Comparison of ENCODE assay signal across 8 cellular contexts in the genomic region with DNA sequence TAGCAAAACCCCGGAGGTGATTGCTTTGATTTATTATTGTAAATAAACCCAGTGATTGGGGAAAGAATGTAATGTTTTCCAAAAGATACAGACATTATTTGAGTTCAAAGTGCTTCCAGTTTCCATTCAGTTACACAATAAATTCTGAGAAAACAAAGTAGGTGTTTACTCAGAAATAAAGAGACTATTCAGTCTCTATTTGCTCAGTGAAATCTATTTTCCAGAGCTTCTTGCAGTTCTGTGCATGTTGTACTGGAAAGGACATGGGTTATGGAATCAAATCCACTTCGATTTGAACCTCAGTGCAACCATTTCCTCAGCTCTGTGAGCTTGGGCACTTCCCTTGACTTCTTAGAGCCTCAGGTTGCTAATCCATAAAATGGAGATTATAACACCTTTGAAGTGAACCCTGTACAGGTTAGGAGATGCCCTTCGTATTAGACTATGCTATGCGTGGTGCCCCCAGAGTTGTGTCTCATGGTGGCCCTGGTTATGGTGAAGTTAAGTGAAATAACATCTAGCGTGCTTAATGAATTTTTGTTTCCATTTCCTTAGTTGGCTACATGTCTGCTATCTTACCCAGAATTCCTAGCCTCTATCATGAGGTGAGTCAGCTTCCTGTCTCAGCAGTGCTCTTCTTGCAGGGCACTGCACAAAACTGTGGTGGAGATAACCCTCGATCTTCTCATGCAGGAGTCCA.
DNase-seq lines count a peak whose midpoint lies in the region; ATAC-seq and TF ChIP-seq lines count a peak whose summit lies in the region.

No MANE protein-coding gene starts in this region.

- H3K27me3 Mint-ChIP-seq in progenitor cell of endocrine pancreas, result no peaks in the 10 kb centered on the region

- CTCF ChIA-PET in OCI-LY7 (lab: Charles Lee; ENCODE audit: unreplicated experiment), result no interaction called here

- H3K4me2 ChIP-seq in OCI-LY7 (ENCODE audit: low read length), result peak overlapping the region; percentile 85

- H3K9me3 ChIP-seq in OCI-LY7 (ENCODE audit: low read length), result no peaks in the 10 kb centered on the region

- peaks cover 49% of the 10 kb centered on the region for H4K20me1 ChIP-seq in OCI-LY7 (ENCODE audit: insufficient read depth, low read length)

- H3K36me3 ChIP-seq in OCI-LY7 (ENCODE audit: insufficient read depth, low read length) (peaks cover 100% of the 10 kb centered on the region), brain microvascular endothelial cell (replicated peaks) (no peaks in the 10 kb centered on the region)

- H3K9me2 ChIP-seq in OCI-LY7 (ENCODE audit: insufficient read depth, low read length), result no peaks in the 10 kb centered on the region

- H3K27ac Mint-ChIP-seq in progenitor cell of endocrine pancreas, result no peak overlapping the region

- no peaks in the 10 kb centered on the region for H3K27me3 ChIP-seq in brain microvascular endothelial cell (replicated peaks)

- BruUV-seq in OCI-LY7 (replicated peaks; lab: Mats Ljungman, UMichigan), result no TSS peak

- POLR2A ChIA-PET in OCI-LY7 (lab: Charles Lee), result interaction anchor here (0.8 to 1.4 kb wide), 4 partner anchors 9 to 104 kb away, joined by 3 to 4 read pairs (median 3); no protein-coding TSS in a partner anchor

- H3K4me3 ChIP-seq in OCI-LY7 (ENCODE audit: low read depth, low read length, poor library complexity, severe bottlenecking), result peak overlapping the region; percentile 3
- no peak overlapping the region for H3K4me3 ChIP-seq in brain microvascular endothelial cell (ENCODE audit: low read depth, low read length)

- H3K4me1 Mint-ChIP-seq in progenitor cell of endocrine pancreas (ENCODE audit: low read depth), result peaks cover 16% of the 10 kb centered on the region

- H3K79me2 ChIP-seq in OCI-LY7 (ENCODE audit: insufficient read depth, low read depth, low read length), result peaks cover 100% of the 10 kb centered on the region

- no peak overlapping the region for H2AFZ ChIP-seq in OCI-LY7 (ENCODE audit: low read length)

- TF ChIP-seq CTCF in OCI-LY7 (conservative IDR thresholded peaks at IDR 0.05; ENCODE audit: low read length) (no peak), brain microvascular endothelial cell (IDR thresholded peaks at IDR 0.05; ENCODE audit: low read depth, low read length, missing control alignments) (no peak), progenitor cell of endocrine pancreas (IDR thresholded peaks at IDR 0.05; ENCODE audit: unreplicated experiment) (no peak)

- no peak overlapping the region for H3K4me3 Mint-ChIP-seq in progenitor cell of endocrine pancreas (ENCODE audit: low read depth)

- H3K27ac ChIP-seq in OCI-LY7 (ENCODE audit: low read depth, low read length, poor library complexity, severe bottlenecking), result peak overlapping the region; percentile 90
- H3K27ac ChIP-seq in brain microvascular endothelial cell, result peak overlapping the region; percentile 62
- H3K27ac ChIP-seq in substantia nigra (ENCODE audit: low read depth, low read length, poor library complexity, severe bottlenecking), result no peak overlapping the region

- peak; percentile 58 for ATAC-seq in GM21786 (IDR thresholded peaks at IDR 0.05; ENCODE audit: unreplicated experiment)

- intact Hi-C loops in OCI-LY7 (cut with micrococcal nuclease; ENCODE audit: unreplicated experiment), result no loop called here

- in situ Hi-C loops in brain microvascular endothelial cell (cut with HindIII; ENCODE audit: low pct_ligation_motif_present, low sequenced_read_pairs), result no loop called here

- peaks cover 28% of the 10 kb centered on the region for H3K36me3 Mint-ChIP-seq in progenitor cell of endocrine pancreas (ENCODE audit: insufficient read depth)

- DNase-seq in CMK (ENCODE audit: low read depth) (peak; percentile 39), OCI-LY7 (ENCODE audit: low spot score) (no peak), brain microvascular endothelial cell (peak; percentile 76), progenitor cell of endocrine pancreas (ENCODE audit: low spot score, unreplicated experiment) (no peak), NCI-H2171 (lab: John Stamatoyannopoulos, UW) (no peak), substantia nigra (lab: John Stamatoyannopoulos, UW) (no peak)
- peak in 4 of 6 experiments; percentile 16 to 59 (median 46) for DNase-seq in stimulated activated naive CD4-positive, alpha-beta T cell (lab: John Stamatoyannopoulos, UW)

- H3K4me1 ChIP-seq in OCI-LY7 (ENCODE audit: insufficient read depth, low read length, poor library complexity, severe bottlenecking), result peaks cover 88% of the 10 kb centered on the region

- peaks cover 4% of the 10 kb centered on the region for H3K9me3 Mint-ChIP-seq in progenitor cell of endocrine pancreas (ENCODE audit: low read depth)

Comparison
In these comparisons a context has a peak if more than half of its experiments do, and no peak if none do; other contexts are left out.
1. DNase-seq: peak in CMK (single experiment), brain microvascular endothelial cell (single experiment) and stimulated activated naive CD4-positive, alpha-beta T cell (4 of 6); none in OCI-LY7 (single experiment), progenitor cell of endocrine pancreas (single experiment), NCI-H2171 (single experiment) and substantia nigra (0 of 49).